1 cellular context compared by ENCODE assay signal in genomic region chr6:153074761-153075160, GRCh38.
TF ChIP-seq lines count a peak whose summit lies in the region.

No MANE protein-coding gene starts in this region.

TF ChIP-seq in HepG2, 621 proteins besides CTCF, POLR2A, EP300 and RAD21:
- TF ChIP-seq UBTF (CRISPR knock-in tag; IDR thresholded peaks at IDR 0.05) = no peak
- no peak for TF ChIP-seq RCOR2 (CRISPR knock-in tag; IDR thresholded peaks at IDR 0.05)
- TF ChIP-seq ZNF790 (CRISPR knock-in tag; IDR thresholded peaks at IDR 0.05; ENCODE audit: borderline replicate concordance) = no peak
- TF ChIP-seq PHF8 (CRISPR knock-in tag; IDR thresholded peaks at IDR 0.05) = no peak
- no peak for TF ChIP-seq MAX (IDR thresholded peaks at IDR 0.05)
- TF ChIP-seq ZNF737 (CRISPR knock-in tag; IDR thresholded peaks at IDR 0.05; ENCODE audit: borderline replicate concordance) = no peak
- TF ChIP-seq THAP7 (CRISPR knock-in tag; IDR thresholded peaks at IDR 0.05) = no peak
- TF ChIP-seq ZBTB37 (CRISPR knock-in tag; IDR thresholded peaks at IDR 0.05) = no peak
- TF ChIP-seq ZNF761 (CRISPR knock-in tag; conservative IDR thresholded peaks at IDR 0.05) = no peak
- TF ChIP-seq JUND (CRISPR knock-in tag; IDR thresholded peaks at IDR 0.05) = no peak
- no peak for TF ChIP-seq ZNF34 (CRISPR knock-in tag; IDR thresholded peaks at IDR 0.05; ENCODE audit: borderline replicate concordance)
- no peak for TF ChIP-seq ZBTB25 (CRISPR knock-in tag; IDR thresholded peaks at IDR 0.05)
- TF ChIP-seq AFF4 (CRISPR knock-in tag; IDR thresholded peaks at IDR 0.05) = no peak
- TF ChIP-seq DNMT3B (CRISPR knock-in tag; conservative IDR thresholded peaks at IDR 0.05) = no peak
- no peak for TF ChIP-seq ZBTB21 (CRISPR knock-in tag; IDR thresholded peaks at IDR 0.05)
- no peak for TF ChIP-seq PITX1 (CRISPR knock-in tag; IDR thresholded peaks at IDR 0.05)
